1 cellular context compared by ENCODE assay signal in the genomic region with DNA sequence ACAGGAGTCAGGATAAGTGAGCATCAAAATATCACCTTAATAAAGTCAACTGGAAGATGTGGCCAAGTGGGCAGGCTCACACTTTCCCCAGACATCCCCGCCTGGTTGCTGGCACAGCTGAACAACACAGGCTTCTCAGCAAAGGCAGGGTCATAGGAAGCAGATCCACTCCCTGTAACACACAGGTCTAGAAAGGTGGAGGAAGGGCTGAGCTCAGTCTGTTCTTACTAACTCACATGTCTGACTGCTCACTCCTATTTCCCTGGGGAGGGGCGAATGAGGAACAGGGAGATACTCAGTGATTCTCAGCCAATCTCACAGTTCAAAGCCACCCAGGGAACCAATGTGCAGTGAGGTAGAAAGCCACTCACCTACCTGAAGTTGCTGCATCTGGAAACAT.
TF ChIP-seq lines count a peak whose summit lies in the region.

No MANE protein-coding gene starts in this region.

TF ChIP-seq in liver, 16 proteins besides CTCF, POLR2A, EP300 and RAD21 (continued from another document):
- TF ChIP-seq, protein P1, sequence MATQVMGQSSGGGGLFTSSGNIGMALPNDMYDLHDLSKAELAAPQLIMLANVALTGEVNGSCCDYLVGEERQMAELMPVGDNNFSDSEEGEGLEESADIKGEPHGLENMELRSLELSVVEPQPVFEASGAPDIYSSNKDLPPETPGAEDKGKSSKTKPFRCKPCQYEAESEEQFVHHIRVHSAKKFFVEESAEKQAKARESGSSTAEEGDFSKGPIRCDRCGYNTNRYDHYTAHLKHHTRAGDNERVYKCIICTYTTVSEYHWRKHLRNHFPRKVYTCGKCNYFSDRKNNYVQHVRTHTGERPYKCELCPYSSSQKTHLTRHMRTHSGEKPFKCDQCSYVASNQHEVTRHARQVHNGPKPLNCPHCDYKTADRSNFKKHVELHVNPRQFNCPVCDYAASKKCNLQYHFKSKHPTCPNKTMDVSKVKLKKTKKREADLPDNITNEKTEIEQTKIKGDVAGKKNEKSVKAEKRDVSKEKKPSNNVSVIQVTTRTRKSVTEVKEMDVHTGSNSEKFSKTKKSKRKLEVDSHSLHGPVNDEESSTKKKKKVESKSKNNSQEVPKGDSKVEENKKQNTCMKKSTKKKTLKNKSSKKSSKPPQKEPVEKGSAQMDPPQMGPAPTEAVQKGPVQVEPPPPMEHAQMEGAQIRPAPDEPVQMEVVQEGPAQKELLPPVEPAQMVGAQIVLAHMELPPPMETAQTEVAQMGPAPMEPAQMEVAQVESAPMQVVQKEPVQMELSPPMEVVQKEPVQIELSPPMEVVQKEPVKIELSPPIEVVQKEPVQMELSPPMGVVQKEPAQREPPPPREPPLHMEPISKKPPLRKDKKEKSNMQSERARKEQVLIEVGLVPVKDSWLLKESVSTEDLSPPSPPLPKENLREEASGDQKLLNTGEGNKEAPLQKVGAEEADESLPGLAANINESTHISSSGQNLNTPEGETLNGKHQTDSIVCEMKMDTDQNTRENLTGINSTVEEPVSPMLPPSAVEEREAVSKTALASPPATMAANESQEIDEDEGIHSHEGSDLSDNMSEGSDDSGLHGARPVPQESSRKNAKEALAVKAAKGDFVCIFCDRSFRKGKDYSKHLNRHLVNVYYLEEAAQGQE (IDR thresholded peaks at IDR 0.05): no peak
- TF ChIP-seq MAX (IDR thresholded peaks at IDR 0.05): no peak
- no peak for TF ChIP-seq HNF4A (conservative IDR thresholded peaks at IDR 0.05)
- TF ChIP-seq SP1 (IDR thresholded peaks at IDR 0.05): no peak
